Comparison of ENCODE assay signal across 7 cellular contexts in genomic region chr3:9248232-9249191, GRCh38. TPM values are rescaled to one million over a fixed set of nuclear protein-coding genes. Genes with fewer than 3 reads are reported as not detected.
DNase-seq lines count a peak whose midpoint lies in the region; ATAC-seq and TF ChIP-seq lines count a peak whose summit lies in the region.

No MANE protein-coding gene starts in this region.

- peak; percentile 75 for DNase-seq in G401 (ENCODE audit: low spot score)
- peak; percentile 22 for DNase-seq in NCI-H128 (lab: John Stamatoyannopoulos, UW; ENCODE audit: unreplicated experiment)
- DNase-seq in brain microvascular endothelial cell: no peak
- DNase-seq in mesothelial cell of epicardium (ENCODE audit: low spot score in 2 of 2, unreplicated experiment in 2 of 2): peak in 1 of 2 experiments; percentile 50
- DNase-seq in ureter (ENCODE audit: low spot score): peak; percentile 66
- DNase-seq in NCI-H446 treated with DMSO at 0.1 percent for 48 hours (lab: John Stamatoyannopoulos, UW): no peak

- in situ Hi-C loops in G401 (cut with HindIII; ENCODE audit: low sequenced_read_pairs): no loop called here
- in situ Hi-C loops in brain microvascular endothelial cell (cut with HindIII; ENCODE audit: low pct_ligation_motif_present, low sequenced_read_pairs): no loop called here

- TF ChIP-seq CTCF in brain microvascular endothelial cell (IDR thresholded peaks at IDR 0.05; ENCODE audit: low read depth, low read length, missing control alignments) (no peak), mesothelial cell of epicardium (IDR thresholded peaks at IDR 0.05; ENCODE audit: unreplicated experiment) (no peak)

- no peaks in the 10 kb centered on the region for H3K9me3 Mint-ChIP-seq in mesothelial cell of epicardium

- H3K36me3 ChIP-seq in brain microvascular endothelial cell (replicated peaks): no peaks in the 10 kb centered on the region

- no peaks in the 10 kb centered on the region for H3K27me3 Mint-ChIP-seq in mesothelial cell of epicardium (ENCODE audit: low read depth)

- H3K4me1 Mint-ChIP-seq in mesothelial cell of epicardium: peaks cover 79% of the 10 kb centered on the region

- H3K27ac Mint-ChIP-seq in mesothelial cell of epicardium: peak overlapping the region; percentile 82

- H3K4me3 Mint-ChIP-seq in mesothelial cell of epicardium: peak overlapping the region; percentile 88

- H3K27ac ChIP-seq in brain microvascular endothelial cell: no peak overlapping the region

- H3K36me3 Mint-ChIP-seq in mesothelial cell of epicardium: no peaks in the 10 kb centered on the region

- no peak for ATAC-seq in GM18861 (IDR thresholded peaks at IDR 0.05; ENCODE audit: unreplicated experiment)

- peaks cover 7% of the 10 kb centered on the region for H3K27me3 ChIP-seq in brain microvascular endothelial cell (replicated peaks)

- H3K4me3 ChIP-seq in brain microvascular endothelial cell (ENCODE audit: low read depth, low read length): peak overlapping the region; percentile 6

RNA-seq across cellular contexts. Expression of gene SRGAP3, which starts 0.9 kb away (rescaled TPM):
- 0.18 and 0.37 TPM in 2 replicates for total RNA-seq in G401 (2014; rRNA removed; shearing (Covaris generic))
- total RNA-seq in mesothelial cell of epicardium (61.3 to 68.6 TPM (median 65.6 TPM) in 3 replicates), ureter (51.2 TPM)

Comparison
In these comparisons a context has a peak if more than half of its experiments do, and no peak if none do; other contexts are left out.
1. DNase-seq: peak in G401 (single experiment), NCI-H128 (single experiment) and ureter (single experiment); none in brain microvascular endothelial cell (single experiment) and NCI-H446 treated with DMSO at 0.1 percent for 48 hours (single experiment).
2. RNA of gene SRGAP3, which starts 0.9 kb away (total RNA-seq): 61.3 to 68.6 TPM in mesothelial cell of epicardium and 51.2 TPM in ureter (single experiment); 0.18 to 0.37 TPM in G401; every median in the first group is over 10 times any median in the second.